8 cellular contexts compared by ENCODE assay signal in genomic region chr7:34087892-34088891, GRCh38.
A peak's percentile ranks its signal among the peaks of the same experiment; 100 is the strongest.
DNase-seq lines count a peak whose midpoint lies in the region; ATAC-seq and TF ChIP-seq lines count a peak whose summit lies in the region.

No MANE protein-coding gene starts in this region.

- no peaks in the 10 kb centered on the region for H3K9me3 Mint-ChIP-seq in activated CD8-positive, alpha-beta memory T cell treated with anti-CD3 and anti-CD28 coated beads, Interleukin-2, amount 10 ng/mL, durations not matched to agents 7 days and 5 days (ENCODE audit: low read depth)
- no peaks in the 10 kb centered on the region for H3K9me3 Mint-ChIP-seq in activated T-helper 1 cell treated with anti-CD3 and anti-CD28 coated beads, Interleukin-12 subunit alpha, Interleukin-12 subunit beta, Interleukin-2, Interleukin-4 antibody, amounts not matched to agents 30 ng/mL and 10 ng/mL and 1 ng/mL, durations not matched to agents 14 hours and 24 hours and 36 hours

- no peaks in the 10 kb centered on the region for H3K27me3 ChIP-seq in left ventricle myocardium inferior (ENCODE audit: low read depth)

- intact Hi-C loops in left ventricle myocardium inferior (cut with micrococcal nuclease), result no loop called here
- intact Hi-C loops in activated T-helper 1 cell treated with anti-CD3 and anti-CD28 coated beads, Interleukin-12 subunit alpha, Interleukin-12 subunit beta, Interleukin-2, Interleukin-4 antibody, amounts not matched to agents 30 ng/mL and 10 ng/mL and 1 ng/mL, durations not matched to agents 14 hours and 24 hours and 36 hours (cut with micrococcal nuclease), result no loop called here

- TF ChIP-seq CTCF in RWPE1 (conservative IDR thresholded peaks at IDR 0.05; ENCODE audit: low read depth) (peak; percentile 38; the same call in 1 of the 2 replicates), left ventricle myocardium inferior (IDR thresholded peaks at IDR 0.05; ENCODE audit: borderline replicate concordance) (peak; percentile 59)

- H3K9me3 ChIP-seq in left ventricle myocardium inferior (replicated peaks), result peaks cover 9% of the 10 kb centered on the region

- ATAC-seq in GM19324 (IDR thresholded peaks at IDR 0.05; ENCODE audit: low FRiP score, unreplicated experiment), result peak; percentile 51
- no peak for ATAC-seq in activated CD8-positive, alpha-beta memory T cell treated with anti-CD3 and anti-CD28 coated beads, Interleukin-2, amount 10 ng/mL, durations not matched to agents 7 days and 5 days
- no peak for ATAC-seq in GM18519 (IDR thresholded peaks at IDR 0.05; ENCODE audit: low FRiP score, unreplicated experiment)

- no peaks in the 10 kb centered on the region for H3K27me3 Mint-ChIP-seq in activated CD8-positive, alpha-beta memory T cell treated with anti-CD3 and anti-CD28 coated beads, Interleukin-2, amount 10 ng/mL, durations not matched to agents 7 days and 5 days
- no peaks in the 10 kb centered on the region for H3K27me3 Mint-ChIP-seq in activated T-helper 1 cell treated with anti-CD3 and anti-CD28 coated beads, Interleukin-12 subunit alpha, Interleukin-12 subunit beta, Interleukin-2, Interleukin-4 antibody, amounts not matched to agents 30 ng/mL and 10 ng/mL and 1 ng/mL, durations not matched to agents 14 hours and 24 hours and 36 hours (ENCODE audit: insufficient read depth)

- H3K4me3 Mint-ChIP-seq in activated CD8-positive, alpha-beta memory T cell treated with anti-CD3 and anti-CD28 coated beads, Interleukin-2, amount 10 ng/mL, durations not matched to agents 7 days and 5 days, result no peak overlapping the region
- no peak overlapping the region for H3K4me3 Mint-ChIP-seq in activated T-helper 1 cell treated with anti-CD3 and anti-CD28 coated beads, Interleukin-12 subunit alpha, Interleukin-12 subunit beta, Interleukin-2, Interleukin-4 antibody, amounts not matched to agents 30 ng/mL and 10 ng/mL and 1 ng/mL, durations not matched to agents 14 hours and 24 hours and 36 hours

- H3K27ac ChIP-seq in RWPE1, result no peak overlapping the region
- no peak overlapping the region for H3K27ac ChIP-seq in left ventricle myocardium inferior (replicated peaks)

- no peak overlapping the region for H3K27ac Mint-ChIP-seq in activated CD8-positive, alpha-beta memory T cell treated with anti-CD3 and anti-CD28 coated beads, Interleukin-2, amount 10 ng/mL, durations not matched to agents 7 days and 5 days
- H3K27ac Mint-ChIP-seq in activated T-helper 1 cell treated with anti-CD3 and anti-CD28 coated beads, Interleukin-12 subunit alpha, Interleukin-12 subunit beta, Interleukin-2, Interleukin-4 antibody, amounts not matched to agents 30 ng/mL and 10 ng/mL and 1 ng/mL, durations not matched to agents 14 hours and 24 hours and 36 hours, result no peak overlapping the region

- H3K4me1 Mint-ChIP-seq in activated CD8-positive, alpha-beta memory T cell treated with anti-CD3 and anti-CD28 coated beads, Interleukin-2, amount 10 ng/mL, durations not matched to agents 7 days and 5 days, result no peaks in the 10 kb centered on the region
- no peaks in the 10 kb centered on the region for H3K4me1 Mint-ChIP-seq in activated T-helper 1 cell treated with anti-CD3 and anti-CD28 coated beads, Interleukin-12 subunit alpha, Interleukin-12 subunit beta, Interleukin-2, Interleukin-4 antibody, amounts not matched to agents 30 ng/mL and 10 ng/mL and 1 ng/mL, durations not matched to agents 14 hours and 24 hours and 36 hours (ENCODE audit: low read depth)

- DNase-seq in COLO668 (lab: John Stamatoyannopoulos, UW; ENCODE audit: unreplicated experiment) (peak; percentile 44), RWPE1 (ENCODE audit: low spot score) (no peak), left ventricle myocardium inferior (no peak), T-helper 1 cell (no peak)
- no peak for DNase-seq in activated CD8-positive, alpha-beta memory T cell treated with anti-CD3 and anti-CD28 coated beads, Interleukin-2, amount 10 ng/mL, durations not matched to agents 7 days and 5 days
- no peak for DNase-seq in activated T-helper 1 cell treated with anti-CD3 and anti-CD28 coated beads, Interleukin-12 subunit alpha, Interleukin-12 subunit beta, Interleukin-2, Interleukin-4 antibody, amounts not matched to agents 30 ng/mL and 10 ng/mL and 1 ng/mL, durations not matched to agents 14 hours and 24 hours and 36 hours (ENCODE audit: low spot score)

- POLR2A ChIA-PET in RWPE1 (lab: Yijun Ruan, JAX; ENCODE audit: low non-redundant PET), result no interaction called here

- no peak overlapping the region for H3K4me3 ChIP-seq in left ventricle myocardium inferior

- H3K36me3 Mint-ChIP-seq in activated CD8-positive, alpha-beta memory T cell treated with anti-CD3 and anti-CD28 coated beads, Interleukin-2, amount 10 ng/mL, durations not matched to agents 7 days and 5 days, result no peaks in the 10 kb centered on the region
- no peaks in the 10 kb centered on the region for H3K36me3 Mint-ChIP-seq in activated T-helper 1 cell treated with anti-CD3 and anti-CD28 coated beads, Interleukin-12 subunit alpha, Interleukin-12 subunit beta, Interleukin-2, Interleukin-4 antibody, amounts not matched to agents 30 ng/mL and 10 ng/mL and 1 ng/mL, durations not matched to agents 14 hours and 24 hours and 36 hours (ENCODE audit: low read depth)

- CTCF ChIA-PET in RWPE1 (lab: Yijun Ruan, JAX), result interaction anchor here (0.6 to 1.0 kb wide), 4 partner anchors 20 to 849 kb away, joined by 3 to 6 read pairs (median 3); no protein-coding TSS in a partner anchor
- CTCF ChIA-PET in activated CD8-positive, alpha-beta memory T cell treated with anti-CD3 and anti-CD28 coated beads, Interleukin-2, amount 10 ng/mL, durations not matched to agents 7 days and 5 days (lab: Charles Lee), result no interaction called here

- no peaks in the 10 kb centered on the region for H3K36me3 ChIP-seq in left ventricle myocardium inferior

- H3K4me1 ChIP-seq in left ventricle myocardium inferior, result peaks cover 6% of the 10 kb centered on the region
